Comparison of ENCODE assay signal across 18 cellular contexts in genomic region chr16:10642964-10643363, GRCh38. TPM values are rescaled to one million over a fixed set of nuclear protein-coding genes. Genes with fewer than 3 reads are reported as not detected.
DNase-seq lines count a peak whose midpoint lies in the region; ATAC-seq and TF ChIP-seq lines count a peak whose summit lies in the region.
"Had no signal": no experiment of that assay in that cellular context is flagged by ENCODE, and none has a peak within 500 bp of the region (broad histone marks: within the 10 kb centered on the region; RNA-seq: fewer than 3 reads in every experiment).

No MANE protein-coding gene starts in this region.

- H3K36me3 Mint-ChIP-seq in Caco-2 (ENCODE audit: insufficient read depth, unreplicated experiment) (no peaks in the 10 kb centered on the region), endodermal cell (ENCODE audit: low read depth) (no peaks in the 10 kb centered on the region)
- H3K36me3 Mint-ChIP-seq: CD4-positive, CD25-positive, alpha-beta regulatory T cell; IgD-negative memory B cell had no signal

- H3K9ac ChIP-seq in HUES48 (ENCODE audit: low read depth, low read length) (no peak overlapping the region; the same call in 1 of the 2 replicates), endodermal cell (ENCODE audit: extremely low read depth, low read length, poor library complexity, severe bottlenecking) (no peak overlapping the region), neuronal stem cell (ENCODE audit: low read depth, low read length, poor library complexity) (no peak overlapping the region)
- H3K9ac ChIP-seq: BLaER1 treated with 17β-estradiol and CSF1 and Interleukin-3, amounts not matched to agents 10 nM and 100 nM had no signal

- no peaks in the 10 kb centered on the region for H3K79me1 ChIP-seq in neuronal stem cell (ENCODE audit: low read depth, low read length)

- H3K4me3 Mint-ChIP-seq in Caco-2 (ENCODE audit: unreplicated experiment), result no peak overlapping the region
- H3K4me3 Mint-ChIP-seq in endodermal cell, result no peak overlapping the region
- H3K4me3 Mint-ChIP-seq: CD4-positive, CD25-positive, alpha-beta regulatory T cell; IgD-negative memory B cell had no signal

- no peak for ATAC-seq in GM18907 (IDR thresholded peaks at IDR 0.05; ENCODE audit: unreplicated experiment)

- H2AK5ac ChIP-seq in neuronal stem cell (ENCODE audit: low read depth, low read length), result no peak overlapping the region

- no peak overlapping the region for H4K91ac ChIP-seq in neuronal stem cell (ENCODE audit: low read depth, low read length, poor library complexity)

- no peak overlapping the region for H3K23ac ChIP-seq in neuronal stem cell (ENCODE audit: low read depth, low read length, poor library complexity)

- H2AFZ ChIP-seq in neuronal stem cell (ENCODE audit: low read length), result no peak overlapping the region

- no peaks in the 10 kb centered on the region for H3K9me3 Mint-ChIP-seq in Caco-2 (ENCODE audit: unreplicated experiment)
- H3K9me3 Mint-ChIP-seq in endodermal cell, result no peaks in the 10 kb centered on the region

- H3K18ac ChIP-seq in neuronal stem cell (ENCODE audit: low read length), result no peak overlapping the region

- H2BK12ac ChIP-seq in neuronal stem cell (ENCODE audit: low read length), result no peak overlapping the region

- no peak overlapping the region for H3K4me2 ChIP-seq in neuronal stem cell (ENCODE audit: insufficient read depth, low read length, poor library complexity, severe bottlenecking)
- H3K4me2 ChIP-seq: BLaER1 treated with 17β-estradiol and CSF1 and Interleukin-3, amounts not matched to agents 10 nM and 100 nM had no signal

- CTCF ChIA-PET in Caco-2 (lab: Charles Lee), result no interaction called here

- intact Hi-C loops in Caco-2 (cut with micrococcal nuclease; ENCODE audit: unreplicated experiment) (no loop called here), thyroid gland (cut with DNase I) (no loop called here)

- no peak overlapping the region for H2BK120ac ChIP-seq in neuronal stem cell (ENCODE audit: low read depth, low read length)

- no peaks in the 10 kb centered on the region for H3K27me3 ChIP-seq in Caco-2 (replicated peaks; ENCODE audit: control insufficient read depth, insufficient read depth, low read length)
- H3K27me3 ChIP-seq in HUES48 (ENCODE audit: control insufficient read depth, insufficient read depth, low read length), result no peaks in the 10 kb centered on the region
- H3K27me3 ChIP-seq in endodermal cell (ENCODE audit: control insufficient read depth, insufficient read depth, low read length, poor library complexity, severe bottlenecking), result peaks cover 21% of the 10 kb centered on the region
- H3K27me3 ChIP-seq in neuronal stem cell (ENCODE audit: control insufficient read depth in 3 of 3, insufficient read depth in 3 of 3, low read depth in 1 of 3, low read length in 3 of 3), result no peaks in the 10 kb centered on the region
- H3K27me3 ChIP-seq in thyroid gland, result no peaks in the 10 kb centered on the region
- H3K27me3 ChIP-seq: BLaER1 treated with 17β-estradiol and CSF1 and Interleukin-3, amounts not matched to agents 10 nM and 100 nM had no signal

- H3K9me3 ChIP-seq in Caco-2 (no peaks in the 10 kb centered on the region), HUES48 (ENCODE audit: control insufficient read depth, insufficient read depth, low read length) (no peaks in the 10 kb centered on the region), endodermal cell (ENCODE audit: control insufficient read depth, low read length) (peaks cover 9% of the 10 kb centered on the region), neuronal stem cell (replicated peaks in 1 of 2; ENCODE audit: control insufficient read depth in 2 of 2, insufficient read depth in 1 of 2, low read depth in 1 of 2, low read length in 2 of 2) (peaks cover 0 to 3% of the 10 kb centered on the region in 2 donors), thyroid gland (no peaks in the 10 kb centered on the region)

- H3K27me3 Mint-ChIP-seq in Caco-2 (ENCODE audit: insufficient read depth, unreplicated experiment), result no peaks in the 10 kb centered on the region
- peaks cover 23% of the 10 kb centered on the region for H3K27me3 Mint-ChIP-seq in endodermal cell (ENCODE audit: insufficient read depth)
- H3K27me3 Mint-ChIP-seq: CD4-positive, CD25-positive, alpha-beta regulatory T cell; IgD-negative memory B cell had no signal

- no peak overlapping the region for H3K14ac ChIP-seq in neuronal stem cell (ENCODE audit: low read length)

- DNase-seq in Caco-2, result no peak
- DNase-seq in endodermal cell, result no peak
- DNase-seq in neuronal stem cell (ENCODE audit: low spot score), result no peak
- DNase-seq in NCI-H510A (lab: John Stamatoyannopoulos, UW), result no peak
- DNase-seq in thyroid gland, result no peak
- DNase-seq: ACHN; Calu3; CD4-positive, CD25-positive, alpha-beta regulatory T cell; DMS153; DMS79 treated with DMSO at 0.1 percent for 48 hours; EL; KG1 had no signal

- TF ChIP-seq POLR2A in thyroid gland (IDR thresholded peaks at IDR 0.05), result no peak

- no peak overlapping the region for H2BK15ac ChIP-seq in neuronal stem cell (ENCODE audit: low read length)

- H3K4me3 ChIP-seq in Caco-2 (ENCODE audit: low read depth, low read length) (no peak overlapping the region), HUES48 (ENCODE audit: low read depth, low read length) (peak overlapping the region; percentile 22; the same call in 1 of the 2 replicates), endodermal cell (ENCODE audit: low read length) (no peak overlapping the region), neuronal stem cell (ENCODE audit: low read length in 2 of 2) (no peak overlapping the region), thyroid gland (replicated peaks in 1 of 3) (no peak overlapping the region)
- H3K4me3 ChIP-seq: BLaER1 treated with 17β-estradiol and CSF1 and Interleukin-3, amounts not matched to agents 10 nM and 100 nM had no signal

- 87 to 91% methylated on average over 6 of the region's 7 CpGs for WGBS in endodermal cell (ENCODE audit: insufficient coverage in 1 of 2, insufficient read length in 1 of 2), 2 experiments
- WGBS in neuronal stem cell (ENCODE audit: extremely low coverage in 2 of 2, insufficient read length in 2 of 2, insufficient replicate concordance in 1 of 2), 2 donors, result no CpG with 5 or more reads among the region's 7 CpGs
- 92 to 95% methylated on average over 7 of the region's 7 CpGs for WGBS in thyroid gland, 2 donors

- H3K4me1 ChIP-seq in Caco-2 (peaks cover 32% of the 10 kb centered on the region), HUES48 (ENCODE audit: control insufficient read depth, insufficient read depth, low read length) (peaks cover 18% of the 10 kb centered on the region), endodermal cell (ENCODE audit: control insufficient read depth, insufficient read depth, low read length) (no peaks in the 10 kb centered on the region), neuronal stem cell (ENCODE audit: control insufficient read depth in 2 of 2, insufficient read depth in 1 of 2, low read depth in 1 of 2, low read length in 2 of 2) (peaks cover 13 to 16% of the 10 kb centered on the region in 2 donors), thyroid gland (no peaks in the 10 kb centered on the region)

- no peak overlapping the region for H2BK5ac ChIP-seq in neuronal stem cell (ENCODE audit: low read length)

- peak overlapping the region; percentile 81 for H3K27ac Mint-ChIP-seq in Caco-2 (ENCODE audit: unreplicated experiment)
- no peak overlapping the region for H3K27ac Mint-ChIP-seq in endodermal cell
- H3K27ac Mint-ChIP-seq: CD4-positive, CD25-positive, alpha-beta regulatory T cell; IgD-negative memory B cell had no signal

- no peak for TF ChIP-seq CTCF in Caco-2 (IDR thresholded peaks at IDR 0.05; ENCODE audit: insufficient read depth in 1 of 2, low read depth in 1 of 2, low read length in 1 of 2, severe bottlenecking in 1 of 2, unreplicated experiment in 1 of 2)
- no peak for TF ChIP-seq CTCF in endodermal cell (conservative IDR thresholded peaks at IDR 0.05)
- no peak for TF ChIP-seq CTCF in thyroid gland (IDR thresholded peaks at IDR 0.05)

- H4K8ac ChIP-seq in neuronal stem cell (ENCODE audit: low read depth, low read length), result no peak overlapping the region

- no TSS peak for BruUV-seq in Caco-2 (replicated peaks; lab: Mats Ljungman, UMichigan)

- no peaks in the 10 kb centered on the region for H3K36me3 ChIP-seq in Caco-2 (ENCODE audit: control insufficient read depth, insufficient read depth, low read length)
- H3K36me3 ChIP-seq in HUES48 (ENCODE audit: control insufficient read depth, insufficient read depth, low read length), result no peaks in the 10 kb centered on the region
- H3K36me3 ChIP-seq in endodermal cell (ENCODE audit: control insufficient read depth, insufficient read depth, low read length), result no peaks in the 10 kb centered on the region
- H3K36me3 ChIP-seq in neuronal stem cell (replicated peaks in 1 of 2; ENCODE audit: control insufficient read depth in 2 of 2, insufficient read depth in 2 of 2, low read length in 2 of 2), result no peaks in the 10 kb centered on the region
- H3K36me3 ChIP-seq in thyroid gland, result no peaks in the 10 kb centered on the region
- H3K36me3 ChIP-seq: BLaER1 treated with 17β-estradiol and CSF1 and Interleukin-3, amounts not matched to agents 10 nM and 100 nM had no signal

- H3K4me1 Mint-ChIP-seq in Caco-2 (ENCODE audit: low read depth, unreplicated experiment) (peaks cover 15% of the 10 kb centered on the region), endodermal cell (peaks cover 14% of the 10 kb centered on the region)
- H3K4me1 Mint-ChIP-seq: CD4-positive, CD25-positive, alpha-beta regulatory T cell had no signal

- H3K27ac ChIP-seq in HUES48 (ENCODE audit: low read depth, low read length) (peak overlapping the region; percentile 94), endodermal cell (ENCODE audit: low read depth, low read length) (peak overlapping the region; percentile 71), neuronal stem cell (replicated peaks; ENCODE audit: low read length) (peak overlapping the region; percentile 21), thyroid gland (no peak overlapping the region)
- H3K27ac ChIP-seq: BLaER1 treated with 17β-estradiol and CSF1 and Interleukin-3, amounts not matched to agents 10 nM and 100 nM; HL-60 had no signal

- H3K4ac ChIP-seq in neuronal stem cell (ENCODE audit: low read length), result no peak overlapping the region

- POLR2A ChIA-PET in Caco-2 (lab: Charles Lee), result no interaction called here

RNA-seq across cellular contexts. Expression of gene TEKT5, which starts 51.8 kb away (rescaled TPM):
- total RNA-seq in Caco-2 (2022) (not detected in 2 replicates), endodermal cell (under 1 TPM in 1 of 2 donors, not detected in 1; 0.31 TPM), thyroid gland (1 to 10 TPM in 1 of 4 donors, not detected in 3; 3.0 TPM)
- 0.36 TPM for polyA plus RNA-seq in endodermal cell (2013, experiment 1 of 2)
- 0.29 TPM for polyA plus RNA-seq in endodermal cell (2013, experiment 2 of 2)
- 0.20 TPM for polyA plus RNA-seq in neuronal stem cell (2013, experiment 1 of 2)
- 0.29 TPM for polyA plus RNA-seq in neuronal stem cell (2013, experiment 2 of 2)
- total RNA-seq: A172; Calu3; CD4-positive, CD25-positive, alpha-beta regulatory T cell had no signal
- polyA plus RNA-seq: IgD-negative memory B cell had no signal

Comparison
In these comparisons a context has a peak if more than half of its experiments do, and no peak if none do; other contexts are left out.
1. H3K27ac ChIP-seq: peak in HUES48 (single experiment), endodermal cell (single experiment) and neuronal stem cell (single experiment); none in thyroid gland (0 of 3).